ENCODE assay signal across 9 cellular contexts in genomic region chr20:36474563-36474962, GRCh38.
DNase-seq lines count a peak whose midpoint lies in the region; ATAC-seq, FAIRE-seq and TF ChIP-seq lines count a peak whose summit lies in the region.
"Had no signal": no experiment of that assay in that cellular context is flagged by ENCODE, and none has a peak within 500 bp of the region (broad histone marks: within the 10 kb centered on the region; RNA-seq: fewer than 3 reads in every experiment).

No MANE protein-coding gene starts in this region.

- in situ Hi-C loops in brain microvascular endothelial cell (cut with HindIII; ENCODE audit: low pct_ligation_motif_present, low sequenced_read_pairs) = no loop called here

- ATAC-seq in activated CD8-positive, alpha-beta T cell treated with anti-CD3 and anti-CD28 coated beads for 36 hours = no peak
- no peak for ATAC-seq in activated CD8-positive, alpha-beta T cell treated with anti-CD3 and anti-CD28 coated beads, Interleukin-2, amount 10 ng/mL, durations not matched to agents 7 days and 5 days

- H3K4me1 Mint-ChIP-seq in activated CD8-positive, alpha-beta T cell treated with anti-CD3 and anti-CD28 coated beads for 36 hours (ENCODE audit: low read depth) = peaks cover 32% of the 10 kb centered on the region
- H3K4me1 Mint-ChIP-seq in activated CD8-positive, alpha-beta T cell treated with anti-CD3 and anti-CD28 coated beads, Interleukin-2, amount 10 ng/mL, durations not matched to agents 7 days and 5 days (ENCODE audit: low read depth) = peaks cover 21% of the 10 kb centered on the region
- H3K4me1 Mint-ChIP-seq in type B pancreatic cell (ENCODE audit: unreplicated experiment) = peaks cover 50% of the 10 kb centered on the region

- POLR2A ChIA-PET in activated CD8-positive, alpha-beta T cell treated with anti-CD3 and anti-CD28 coated beads for 36 hours (lab: Charles Lee) = interaction anchor here (1.1 kb wide), 1 partner anchor 10 kb away, joined by 3 read pairs; no protein-coding TSS in a partner anchor
- POLR2A ChIA-PET in activated CD8-positive, alpha-beta T cell treated with anti-CD3 and anti-CD28 coated beads, Interleukin-2, amount 10 ng/mL, durations not matched to agents 7 days and 5 days (lab: Charles Lee) = interaction anchor here (2.9 kb wide), 1 partner anchor 17 kb away, joined by 7 read pairs; no protein-coding TSS in a partner anchor

- CTCF ChIA-PET in activated CD8-positive, alpha-beta T cell treated with anti-CD3 and anti-CD28 coated beads for 36 hours (lab: Charles Lee) = interaction anchor here (1.3 kb wide), 1 partner anchor 35 kb away, joined by 3 read pairs; no protein-coding TSS in a partner anchor
- CTCF ChIA-PET in activated CD8-positive, alpha-beta T cell treated with anti-CD3 and anti-CD28 coated beads, Interleukin-2, amount 10 ng/mL, durations not matched to agents 7 days and 5 days (lab: Charles Lee) = no interaction called here

- H3K27me3 ChIP-seq in brain microvascular endothelial cell (replicated peaks) = no peaks in the 10 kb centered on the region
- no peaks in the 10 kb centered on the region for H3K27me3 ChIP-seq in muscle layer of duodenum (ENCODE audit: low read depth, low read length)

- H3K9me3 Mint-ChIP-seq in activated CD8-positive, alpha-beta T cell treated with anti-CD3 and anti-CD28 coated beads for 36 hours = no peaks in the 10 kb centered on the region
- no peaks in the 10 kb centered on the region for H3K9me3 Mint-ChIP-seq in activated CD8-positive, alpha-beta T cell treated with anti-CD3 and anti-CD28 coated beads, Interleukin-2, amount 10 ng/mL, durations not matched to agents 7 days and 5 days (ENCODE audit: insufficient read depth)
- H3K9me3 Mint-ChIP-seq in type B pancreatic cell = no peaks in the 10 kb centered on the region
- H3K9me3 Mint-ChIP-seq: central memory CD8-positive, alpha-beta T cell had no signal

- peak overlapping the region; percentile 14 for H3K27ac Mint-ChIP-seq in activated CD8-positive, alpha-beta T cell treated with anti-CD3 and anti-CD28 coated beads for 36 hours
- no peak overlapping the region for H3K27ac Mint-ChIP-seq in activated CD8-positive, alpha-beta T cell treated with anti-CD3 and anti-CD28 coated beads, Interleukin-2, amount 10 ng/mL, durations not matched to agents 7 days and 5 days
- peak overlapping the region; percentile 94 for H3K27ac Mint-ChIP-seq in type B pancreatic cell

- FAIRE-seq in urothelium cell line (lab: Jason Lieb, UNC) = no peak
- FAIRE-seq in D721Med (lab: Jason Lieb, UNC) = no peak

- peak overlapping the region; percentile 70 for H3K27ac ChIP-seq in brain microvascular endothelial cell
- H3K27ac ChIP-seq in muscle layer of duodenum (ENCODE audit: low read length) = peak overlapping the region; percentile 27
- no peak overlapping the region for H3K27ac ChIP-seq in substantia nigra (ENCODE audit: low read depth, low read length, poor library complexity, severe bottlenecking)

- H3K36me3 ChIP-seq in brain microvascular endothelial cell (replicated peaks) (peaks cover 6% of the 10 kb centered on the region), muscle layer of duodenum (ENCODE audit: control insufficient read depth in 1 of 2, insufficient read depth in 2 of 2, low read length in 2 of 2) (no peaks in the 10 kb centered on the region)

- intact Hi-C loops in activated CD8-positive, alpha-beta T cell treated with anti-CD3 and anti-CD28 coated beads for 36 hours (cut with micrococcal nuclease) = no loop called here

- H3K4me3 ChIP-seq in brain microvascular endothelial cell (ENCODE audit: low read depth, low read length) = no peak overlapping the region
- no peak overlapping the region for H3K4me3 ChIP-seq in muscle layer of duodenum (ENCODE audit: low read depth in 1 of 2, low read length in 2 of 2)

- no peaks in the 10 kb centered on the region for H3K27me3 Mint-ChIP-seq in activated CD8-positive, alpha-beta T cell treated with anti-CD3 and anti-CD28 coated beads for 36 hours
- no peaks in the 10 kb centered on the region for H3K27me3 Mint-ChIP-seq in activated CD8-positive, alpha-beta T cell treated with anti-CD3 and anti-CD28 coated beads, Interleukin-2, amount 10 ng/mL, durations not matched to agents 7 days and 5 days (ENCODE audit: low read depth)
- H3K27me3 Mint-ChIP-seq in type B pancreatic cell = no peaks in the 10 kb centered on the region
- H3K27me3 Mint-ChIP-seq: central memory CD8-positive, alpha-beta T cell had no signal

- H3K4me3 Mint-ChIP-seq in activated CD8-positive, alpha-beta T cell treated with anti-CD3 and anti-CD28 coated beads for 36 hours = no peak overlapping the region
- no peak overlapping the region for H3K4me3 Mint-ChIP-seq in activated CD8-positive, alpha-beta T cell treated with anti-CD3 and anti-CD28 coated beads, Interleukin-2, amount 10 ng/mL, durations not matched to agents 7 days and 5 days
- H3K4me3 Mint-ChIP-seq in type B pancreatic cell = no peak overlapping the region
- H3K4me3 Mint-ChIP-seq: central memory CD8-positive, alpha-beta T cell had no signal

- H3K4me1 ChIP-seq in muscle layer of duodenum (ENCODE audit: control insufficient read depth in 1 of 2, insufficient read depth in 2 of 2, low read length in 2 of 2) = peaks cover 8 to 69% of the 10 kb centered on the region in 2 donors

- H3K36me3 Mint-ChIP-seq in activated CD8-positive, alpha-beta T cell treated with anti-CD3 and anti-CD28 coated beads for 36 hours (ENCODE audit: low read depth) = no peaks in the 10 kb centered on the region
- no peaks in the 10 kb centered on the region for H3K36me3 Mint-ChIP-seq in activated CD8-positive, alpha-beta T cell treated with anti-CD3 and anti-CD28 coated beads, Interleukin-2, amount 10 ng/mL, durations not matched to agents 7 days and 5 days (ENCODE audit: low read depth)
- peaks cover 3% of the 10 kb centered on the region for H3K36me3 Mint-ChIP-seq in type B pancreatic cell

- H3K9me3 ChIP-seq in muscle layer of duodenum (ENCODE audit: control insufficient read depth in 1 of 2, low read length in 2 of 2) = no peaks in the 10 kb centered on the region

- no peak for TF ChIP-seq CTCF in activated CD8-positive, alpha-beta T cell treated with anti-CD3 and anti-CD28 coated beads for 36 hours (IDR thresholded peaks at IDR 0.05)
- no peak for TF ChIP-seq CTCF in brain microvascular endothelial cell (IDR thresholded peaks at IDR 0.05; ENCODE audit: low read depth, low read length, missing control alignments)
- TF ChIP-seq CTCF in type B pancreatic cell (conservative IDR thresholded peaks at IDR 0.05) = no peak
- no peak for TF ChIP-seq CTCF in D721Med (IDR thresholded peaks at IDR 0.05; ENCODE audit: insufficient read depth, missing control alignments)

- DNase-seq in activated CD8-positive, alpha-beta T cell treated with anti-CD3 and anti-CD28 coated beads for 36 hours = no peak
- DNase-seq in activated CD8-positive, alpha-beta T cell treated with anti-CD3 and anti-CD28 coated beads, Interleukin-2, amount 10 ng/mL, durations not matched to agents 7 days and 5 days = no peak
- no peak for DNase-seq in brain microvascular endothelial cell
- no peak for DNase-seq in type B pancreatic cell (ENCODE audit: extremely low spot score, unreplicated experiment)
- DNase-seq in substantia nigra (lab: John Stamatoyannopoulos, UW) = no peak
- no peak for DNase-seq in urothelium cell line (ENCODE audit: low spot score)
- no peak for DNase-seq in D721Med (ENCODE audit: insufficient read length, low spot score)
